Comparison of ENCODE assay signal across 28 cellular contexts in genomic region chr5:100659080-100659479, GRCh38.
"Had no signal": no experiment of that assay in that cellular context is flagged by ENCODE, and none has a peak within 500 bp of the region (broad histone marks: within the 10 kb centered on the region; RNA-seq: fewer than 3 reads in every experiment).

No MANE protein-coding gene starts in this region.

- H3K27ac Mint-ChIP-seq: mesothelial cell of epicardium; natural killer cell; nephron progenitor cell; neural progenitor cell; progenitor cell of endocrine pancreas; stimulated activated memory B cell treated with anti-CD40 and anti-IgM and Interleukin-4, amounts not matched to agents 10 μg/mL and 1 μg/mL and 100 μg/mL, for 72 hours had no signal

- H3K4me1 Mint-ChIP-seq: naive B cell; nephron progenitor cell; neural progenitor cell; stimulated activated memory B cell treated with anti-CD40 and anti-IgM and Interleukin-4, amounts not matched to agents 10 μg/mL and 1 μg/mL and 100 μg/mL, for 72 hours had no signal

- H3K27me3 Mint-ChIP-seq: naive B cell; progenitor cell of endocrine pancreas; stimulated activated memory B cell treated with anti-CD40 and anti-IgM and Interleukin-4, amounts not matched to agents 10 μg/mL and 1 μg/mL and 100 μg/mL, for 72 hours had no signal

- H3K4me3 ChIP-seq: left ventricle myocardium inferior, lung, neural progenitor cell, ovary, right atrium auricular region, right lobe of liver, smooth muscle cell, stomach, testis, thyroid gland, transverse colon, upper lobe of left lung, vagina had no signal

- H3K9me3 Mint-ChIP-seq: immature natural killer cell; mesothelial cell of epicardium; naive B cell; natural killer cell; nephron progenitor cell; neural progenitor cell; stimulated activated memory B cell treated with anti-CD40 and anti-IgM and Interleukin-4, amounts not matched to agents 10 μg/mL and 1 μg/mL and 100 μg/mL, for 72 hours had no signal

- DNase-seq: hypothalamus; immature natural killer cell; kidney; left ventricle myocardium inferior; mesendoderm; naive B cell; natural killer cell; nephron progenitor cell; ovary; right lobe of liver; stimulated activated CD4-positive, alpha-beta T cell treated with anti-CD3 and anti-CD28 coated beads, Interleukin-1b, Interleukin-23, amount 100 ng/mL, for 48 hours; stimulated activated CD4-positive, alpha-beta T cell treated with anti-CD3 and anti-CD28 coated beads, Interleukin-2, amount 100 ng/mL, for 48 hours; stimulated activated CD4-positive, alpha-beta T cell treated with anti-CD3 and anti-CD28 coated beads, Interleukin-4, amount 100 ng/mL, for 4 hours; stimulated activated CD8-positive, alpha-beta memory T cell treated with anti-CD3 and anti-CD28 coated beads, Interleukin-4, amount 100 ng/mL, for 48 hours; stimulated activated naive CD8-positive, alpha-beta T cell treated with anti-CD3 and anti-CD28 coated beads, Interleukin-15, Interleukin-2, amounts not matched to agents 100 U/mL and 50 U/mL, for 24 hours; stomach; testis; thyroid gland; transverse colon; upper lobe of left lung had no signal

- ATAC-seq: natural killer cell; right lobe of liver; stimulated activated memory B cell treated with anti-CD40 and anti-IgM and Interleukin-4, amounts not matched to agents 10 μg/mL and 1 μg/mL and 100 μg/mL, for 72 hours; stimulated activated naive CD8-positive, alpha-beta T cell treated with anti-CD3 and anti-CD28 coated beads, Interleukin-15, Interleukin-2, amounts not matched to agents 100 U/mL and 50 U/mL, for 24 hours had no signal

- H3K4me1 ChIP-seq: left ventricle myocardium inferior, neural progenitor cell, right atrium auricular region, right lobe of liver, stomach, testis, thyroid gland, transverse colon, upper lobe of left lung, vagina had no signal

- H3K27me3 ChIP-seq: neural progenitor cell, ovary, right atrium auricular region, right lobe of liver, stomach, testis, thyroid gland, transverse colon, upper lobe of left lung, vagina had no signal

- H3K4me3 Mint-ChIP-seq: mesothelial cell of epicardium; naive B cell; natural killer cell; nephron progenitor cell; neural progenitor cell; stimulated activated memory B cell treated with anti-CD40 and anti-IgM and Interleukin-4, amounts not matched to agents 10 μg/mL and 1 μg/mL and 100 μg/mL, for 72 hours had no signal

- H2AFZ ChIP-seq: neural progenitor cell had no signal

- H3K27ac ChIP-seq: left ventricle myocardium inferior, neural progenitor cell, ovary, right atrium auricular region, right lobe of liver, stomach, testis, thyroid gland, transverse colon, upper lobe of left lung, vagina had no signal

- H3K36me3 Mint-ChIP-seq: immature natural killer cell; mesothelial cell of epicardium; naive B cell; natural killer cell; neural progenitor cell; stimulated activated memory B cell treated with anti-CD40 and anti-IgM and Interleukin-4, amounts not matched to agents 10 μg/mL and 1 μg/mL and 100 μg/mL, for 72 hours had no signal

- H3K9me3 ChIP-seq: left ventricle myocardium inferior, ovary, right atrium auricular region, right lobe of liver, stomach, testis, thyroid gland, transverse colon, upper lobe of left lung, vagina had no signal

- H3K36me3 ChIP-seq: left ventricle myocardium inferior, neural progenitor cell, ovary, right atrium auricular region, right lobe of liver, stomach, thyroid gland, transverse colon, upper lobe of left lung, vagina had no signal

- H3K4me2 ChIP-seq: neural progenitor cell, smooth muscle cell had no signal

- H3K9ac ChIP-seq: neural progenitor cell had no signal
